Comparison of ENCODE assay signal across 10 cellular contexts in genomic region chr20:20849126-20849525, GRCh38.
"Had no signal": no experiment of that assay in that cellular context is flagged by ENCODE, and none has a peak within 500 bp of the region (broad histone marks: within the 10 kb centered on the region; RNA-seq: fewer than 3 reads in every experiment).

No MANE protein-coding gene starts in this region.

- ATAC-seq: gastroesophageal sphincter, left cardiac atrium had no signal

- DNase-seq: activated CD4-positive, alpha-beta T cell treated with anti-CD3 and anti-CD28 coated beads, Interleukin-2, amount 50 U/mL, for 48 hours; activated CD4-positive, CD25-positive, alpha-beta regulatory T cell treated with anti-CD3 and anti-CD28 coated beads, Interleukin-2, amount 50 U/mL, for 72 hours; activated gamma-delta T cell treated with Interleukin-2 at 50 U/mL for 16 hours; activated naive CD8-positive, alpha-beta T cell treated with anti-CD3 and anti-CD28 coated beads, Interleukin-2, amount 10 ng/mL, durations not matched to agents 7 days and 5 days; activated T-cell treated with anti-CD3 and anti-CD28 coated beads, Interleukin-2, amount 50 U/mL, for 48 hours; left cardiac atrium; stimulated activated CD4-positive, alpha-beta T cell treated with anti-CD3 and anti-CD28 coated beads, Interleukin-2, amount 100 ng/mL, for 48 hours; stimulated activated naive CD4-positive, alpha-beta T cell treated with Interleukin-2 at 50 U/mL for 16 hours; testis had no signal
